8 cellular contexts compared by ENCODE assay signal in genomic region chr16:82169861-82170845, GRCh38. TPM values are rescaled to one million over a fixed set of nuclear protein-coding genes. Genes with fewer than 3 reads are reported as not detected.
DNase-seq lines count a peak whose midpoint lies in the region; ATAC-seq and TF ChIP-seq lines count a peak whose summit lies in the region.

MPHOSPH6 (minus strand) TSS chr16:82170224; CDS start chr16:82170175, 49 bp downstream.

- peak within 1 kb of the TSS; percentile 68 to 84 for H4K8ac ChIP-seq in IMR-90 (ENCODE audit: low read depth in 2 of 2, low read length in 2 of 2)

- peak within 1 kb of the TSS; percentile 90 for H3K23ac ChIP-seq in IMR-90 (ENCODE audit: low read depth, low read length)

- ATAC-seq in GM21528 (IDR thresholded peaks at IDR 0.05; ENCODE audit: low FRiP score, unreplicated experiment): peak; percentile 97
- ATAC-seq in IMR-90 (ENCODE audit: low read depth): peak; percentile 99

- DNase-seq in DMS114 treated with DMSO at 0.1 percent for 48 hours (lab: John Stamatoyannopoulos, UW; ENCODE audit: unreplicated experiment): peak; percentile 72
- DNase-seq in IMR-90: peak; percentile 86
- peak; percentile 91 to 93 for DNase-seq in activated T-cell treated with anti-CD3 and anti-CD28 coated beads, Interleukin-2, amount 50 U/mL, for 48 hours
- DNase-seq in esophagus muscularis mucosa (ENCODE audit: extremely low spot score): peak; percentile 97
- DNase-seq in myocyte (ENCODE audit: low read depth): peak; percentile 92
- DNase-seq in stimulated activated CD8-positive, alpha-beta memory T cell treated with anti-CD3 and anti-CD28 coated beads, Interleukin-7, amount 100 ng/mL, for 4 hours (ENCODE audit: low read depth in 2 of 2): peak; percentile 76 to 90

- H3K79me1 ChIP-seq in IMR-90 (ENCODE audit: low read depth in 1 of 2, low read length in 2 of 2): peaks cover 26 to 38% of the 10 kb centered on the region in 2 experiments

- peak within 1 kb of the TSS; percentile 78 for H3K9ac ChIP-seq in IMR-90 (ENCODE audit: low read depth, low read length)

- TF ChIP-seq RAD21 in IMR-90 (IDR thresholded peaks at IDR 0.05; ENCODE audit: low read length): no peak

- TF ChIP-seq POLR2A in IMR-90 (IDR thresholded peaks at IDR 0.05; ENCODE audit: low read depth, low read length) (peak; percentile 70; the same call in 1 of the 2 replicates), esophagus muscularis mucosa (IDR thresholded peaks at IDR 0.05; ENCODE audit: low read depth) (no peak)

- no peaks in the 10 kb centered on the region; the same call in 1 of the 2 replicates for H3K9me3 ChIP-seq in IMR-90 (ENCODE audit: control insufficient read depth, insufficient read depth, low read length)
- no peaks in the 10 kb centered on the region for H3K9me3 ChIP-seq in esophagus muscularis mucosa

- H3K36me3 ChIP-seq in IMR-90 (ENCODE audit: control insufficient read depth, insufficient read depth, low read length) (peaks cover 22% of the 10 kb centered on the region), esophagus muscularis mucosa (peaks cover 0 to 10% (median 6%) of the 10 kb centered on the region in 4 donors)

- peaks cover 13% of the 10 kb centered on the region; the same call in 1 of the 2 replicates for H3K9me1 ChIP-seq in IMR-90 (ENCODE audit: insufficient read depth, low read length)

- no peaks in the 10 kb centered on the region for H4K20me1 ChIP-seq in IMR-90 (ENCODE audit: insufficient read depth, low read length)

- peak within 1 kb of the TSS; percentile 86 for H4K91ac ChIP-seq in IMR-90 (ENCODE audit: insufficient read depth, low read depth, low read length)

- WGBS in IMR-90 (ENCODE audit: extremely low coverage in 2 of 2, insufficient read length in 1 of 2), 2 experiments: 2% methylated on average over 17 of the region's 89 CpGs; no CpG with 5 or more reads in 1 of the 2 experiments
- WGBS in esophagus muscularis mucosa: under 1% methylated on average over 27 of the region's 89 CpGs

- dilution Hi-C loops in IMR-90 (cut with HindIII; ENCODE audit: low sequenced_read_pairs, unreplicated experiment): no loop called here

- in situ Hi-C loops in IMR-90 (cut with MboI; ENCODE audit: low sequenced_read_pairs): no loop called here

- intact Hi-C loops in IMR-90 (cut with micrococcal nuclease): loop anchor here (1.0 kb wide), 1 partner anchor 139 kb away; no protein-coding TSS in a partner anchor
- intact Hi-C loops in esophagus muscularis mucosa (cut with DNase I): no loop called here

- peaks cover 10% of the 10 kb centered on the region for H3K27me3 ChIP-seq in IMR-90 (ENCODE audit: control insufficient read depth, insufficient read depth, low read length)
- H3K27me3 ChIP-seq in esophagus muscularis mucosa: peaks cover 0 to 11% (median 0%) of the 10 kb centered on the region in 4 donors

- peak within 1 kb of the TSS; percentile 88 for H2AK9ac ChIP-seq in IMR-90 (replicated peaks; ENCODE audit: low read depth, low read length, poor library complexity)

- peak within 1 kb of the TSS; percentile 93 for H3K4me2 ChIP-seq in IMR-90 (ENCODE audit: low read depth, low read length)

- peak within 1 kb of the TSS; percentile 68 for H3K56ac ChIP-seq in IMR-90 (ENCODE audit: extremely low read depth, insufficient read depth, low read length)

- peak within 1 kb of the TSS; percentile 92 for H2BK120ac ChIP-seq in IMR-90 (ENCODE audit: low read depth, low read length)

- H3K14ac ChIP-seq in IMR-90 (replicated peaks; ENCODE audit: low read depth, low read length): peak within 1 kb of the TSS; percentile 79

- H4K5ac ChIP-seq in IMR-90 (ENCODE audit: low read depth, low read length): peak within 1 kb of the TSS; percentile 71

- H3K4me1 ChIP-seq in IMR-90 (ENCODE audit: control insufficient read depth, insufficient read depth, low read length): peaks cover 2% of the 10 kb centered on the region; the same call in 1 of the 2 replicates
- peaks cover 11 to 29% (median 24%) of the 10 kb centered on the region in 4 donors for H3K4me1 ChIP-seq in esophagus muscularis mucosa

- peak within 1 kb of the TSS; percentile 33 for H3K18ac ChIP-seq in IMR-90 (ENCODE audit: low read depth, low read length)

- peak within 1 kb of the TSS; percentile 81; the same call in 1 of the 3 replicates for H2BK15ac ChIP-seq in IMR-90 (ENCODE audit: low read depth, low read length)

- TF ChIP-seq CTCF in IMR-90 (conservative IDR thresholded peaks at IDR 0.05; ENCODE audit: low read depth, low read length): no peak; the same call in 1 of the 2 replicates
- peak in 2 of 3 experiments; percentile 30 to 43 for TF ChIP-seq CTCF in esophagus muscularis mucosa (IDR thresholded peaks at IDR 0.05)

- H3K4me3 ChIP-seq in IMR-90 (ENCODE audit: insufficient read depth, low read depth, low read length) (peak within 1 kb of the TSS; percentile 85), esophagus muscularis mucosa (peak within 1 kb of the TSS; percentile 67 to 86 (median 68))

- CTCF ChIA-PET in IMR-90 (lab: Yijun Ruan, JAX): interaction anchor here (0.6 kb wide), 1 partner anchor 144 kb away, joined by 3 read pairs; no protein-coding TSS in a partner anchor

- peak within 1 kb of the TSS; percentile 60; the same call in 1 of the 2 replicates for H2AK5ac ChIP-seq in IMR-90 (ENCODE audit: low read depth, low read length)

- H3K4ac ChIP-seq in IMR-90 (ENCODE audit: low read depth, low read length): peak within 1 kb of the TSS; percentile 87

- peak within 1 kb of the TSS; percentile 63 for H2BK5ac ChIP-seq in IMR-90 (ENCODE audit: low read depth, low read length, poor library complexity, severe bottlenecking)

- H3K27ac ChIP-seq in IMR-90 (ENCODE audit: insufficient read depth, low read length) (peak within 1 kb of the TSS; percentile 88), esophagus muscularis mucosa (replicated peaks in 1 of 4) (peak within 1 kb of the TSS; percentile 80 to 89 (median 84))

- no TSS peak for BruUV-seq in IMR-90 (replicated peaks; lab: Mats Ljungman, UMichigan)

- POLR2A ChIA-PET in IMR-90 (lab: Charles Lee; ENCODE audit: unreplicated experiment): interaction anchor here (1.0 kb wide), 1 partner anchor 132 kb away, joined by 3 read pairs; no protein-coding TSS in a partner anchor

- H2BK20ac ChIP-seq in IMR-90 (ENCODE audit: low read depth, low read length): peak within 1 kb of the TSS; percentile 55

- TF ChIP-seq EP300 in esophagus muscularis mucosa (IDR thresholded peaks at IDR 0.05): no peak

- H2AFZ ChIP-seq in IMR-90 (replicated peaks; ENCODE audit: low read length, poor library complexity): peak within 1 kb of the TSS; percentile 93

TF ChIP-seq in IMR-90, 13 proteins besides CTCF, POLR2A, EP300 and RAD21 (continues in another document):
- peak; percentile 49 for TF ChIP-seq USF2 (IDR thresholded peaks at IDR 0.05; ENCODE audit: low read depth, low read length)
- peak; percentile 86; the same call in 1 of the 2 replicates for TF ChIP-seq MAZ (IDR thresholded peaks at IDR 0.05; ENCODE audit: borderline replicate concordance, low read depth, low read length)
- TF ChIP-seq MXI1 (IDR thresholded peaks at IDR 0.05; ENCODE audit: borderline replicate concordance, low read depth, low read length): peak; percentile 86; the same call in 1 of the 2 replicates
- no peak for TF ChIP-seq CEBPB (IDR thresholded peaks at IDR 0.05; ENCODE audit: low read depth, low read length)
- TF ChIP-seq SMC3 (IDR thresholded peaks at IDR 0.05; ENCODE audit: low read depth, low read length): no peak
- no peak for TF ChIP-seq NFE2L2 (IDR thresholded peaks at IDR 0.05; ENCODE audit: low read depth, low read length)

TF ChIP-seq in PFSK-1, 5 proteins besides CTCF, POLR2A, EP300 and RAD21:
- TF ChIP-seq TAF1 (IDR thresholded peaks at IDR 0.05; ENCODE audit: borderline replicate concordance, insufficient read depth, low read length): no peak
- no peak for TF ChIP-seq REST (IDR thresholded peaks at IDR 0.05; ENCODE audit: insufficient read depth in 1 of 2, low read depth in 2 of 2, low read length in 2 of 2)
- peak; percentile 26 for TF ChIP-seq FOXP2 (optimal IDR thresholded peaks at IDR 0.05; ENCODE audit: borderline replicate concordance, extremely low read depth, extremely low read length, insufficient read depth)
- peak; percentile 64 for TF ChIP-seq POLR2AphosphoS5 (IDR thresholded peaks at IDR 0.05; ENCODE audit: low read depth, low read length)

RNA-seq across cellular contexts. Expression of gene MPHOSPH6, which starts in this region (rescaled TPM):
- total RNA-seq in IMR-90 (2012; rRNA removed) (5.4 and 28.1 TPM in 2 replicates), esophagus muscularis mucosa (10 to 100 TPM in 3 of 4 donors, 1 to 10 TPM in 1; 7.2 to 26.2 (median 12.6) TPM), myocyte (33.1 and 46.3 TPM in 2 replicates)
- polyA plus RNA-seq in IMR-90 (2012; rRNA removed): 11.8 and 15.5 TPM in 2 replicates
- 1.3 and 3.0 TPM in 2 replicates for polyA plus RNA-seq in IMR-90 (2012; cell fraction: cytosol; rRNA removed)
- polyA plus RNA-seq in IMR-90 (2012; cell fraction: nucleus; rRNA removed; ENCODE audit: low replicate concordance): 1.5 and 19.0 TPM in 2 replicates
- 5.6 TPM for polyA plus RNA-seq in PFSK-1 (2012; ENCODE audit: insufficient read length, low read depth)
- 18.7 TPM for polyA plus RNA-seq in myocyte (2012)

Comparison
In these comparisons a context has a peak if more than half of its experiments do, and no peak if none do; other contexts are left out.
1. Peak in every context shown above with its lines: DNase-seq, ATAC-seq, H3K4me3 ChIP-seq and H3K27ac ChIP-seq.